Comparison of ENCODE assay signal across 1 cellular context in genomic region chr4:69831270-69831627, GRCh38.
TF ChIP-seq lines count a peak whose summit lies in the region.

No MANE protein-coding gene starts in this region.

TF ChIP-seq in GM23338, 12 proteins besides CTCF, POLR2A, EP300 and RAD21 (continued from another document):
- TF ChIP-seq ZNF462 (CRISPR knock-in tag; IDR thresholded peaks at IDR 0.05) (no peak), ZNF114 (CRISPR knock-in tag; IDR thresholded peaks at IDR 0.05) (no peak), ZNF331 (CRISPR knock-in tag; IDR thresholded peaks at IDR 0.05; ENCODE audit: low read depth) (no peak), POLR2AphosphoS5 (IDR thresholded peaks at IDR 0.05; ENCODE audit: low read depth) (no peak), REST (IDR thresholded peaks at IDR 0.05; ENCODE audit: unreplicated experiment) (no peak)
TF ChIP-seq in GM23338: peak in this region for 0.
